ENCODE assay signal across 14 cellular contexts in genomic region chr2:15814406-15814805, GRCh38.
DNase-seq lines count a peak whose midpoint lies in the region; ATAC-seq and TF ChIP-seq lines count a peak whose summit lies in the region.
"Had no signal": no experiment of that assay in that cellular context is flagged by ENCODE, and none has a peak within 500 bp of the region (broad histone marks: within the 10 kb centered on the region; RNA-seq: fewer than 3 reads in every experiment).

No MANE protein-coding gene starts in this region.

- in situ Hi-C loops in brain microvascular endothelial cell (cut with HindIII; ENCODE audit: low pct_ligation_motif_present, low sequenced_read_pairs) = no loop called here

- no peaks in the 10 kb centered on the region for H3K27me3 ChIP-seq in brain microvascular endothelial cell (replicated peaks)
- H3K27me3 ChIP-seq in naive thymus-derived CD4-positive, alpha-beta T cell (ENCODE audit: control insufficient read depth in 2 of 2, insufficient read depth in 2 of 2, low read length in 2 of 2) = no peaks in the 10 kb centered on the region

- H3K4me3 ChIP-seq in brain microvascular endothelial cell (ENCODE audit: low read depth, low read length) = no peak overlapping the region
- H3K4me3 ChIP-seq in naive thymus-derived CD4-positive, alpha-beta T cell (ENCODE audit: low read length) = no peak overlapping the region

- H3K27ac Mint-ChIP-seq in nephron progenitor cell = peak overlapping the region; percentile 98
- no peak overlapping the region for H3K27ac Mint-ChIP-seq in naive thymus-derived CD4-positive, alpha-beta T cell
- H3K27ac Mint-ChIP-seq: B cell; CD4-positive, alpha-beta T cell had no signal

- ATAC-seq in GM21528 (IDR thresholded peaks at IDR 0.05; ENCODE audit: low FRiP score, unreplicated experiment) = no peak
- no peak for ATAC-seq in naive thymus-derived CD4-positive, alpha-beta T cell

- POLR2A ChIA-PET in naive thymus-derived CD4-positive, alpha-beta T cell (lab: Charles Lee) = no interaction called here

- H3K4me1 ChIP-seq in naive thymus-derived CD4-positive, alpha-beta T cell (ENCODE audit: control insufficient read depth in 2 of 2, insufficient read depth in 2 of 2, low read length in 2 of 2) = no peaks in the 10 kb centered on the region

- TF ChIP-seq CTCF in nephron progenitor cell (IDR thresholded peaks at IDR 0.05) = no peak
- TF ChIP-seq CTCF in brain microvascular endothelial cell (IDR thresholded peaks at IDR 0.05; ENCODE audit: low read depth, low read length, missing control alignments) = no peak
- no peak for TF ChIP-seq CTCF in GM20000 (IDR thresholded peaks at IDR 0.05; ENCODE audit: extremely low read depth, missing control alignments)

- H3K9me3 Mint-ChIP-seq in nephron progenitor cell = no peaks in the 10 kb centered on the region
- H3K9me3 Mint-ChIP-seq in naive thymus-derived CD4-positive, alpha-beta T cell = peaks cover 0 to 4% (median 0%) of the 10 kb centered on the region in 11 donors
- H3K9me3 Mint-ChIP-seq: CD4-positive, alpha-beta T cell; H9 had no signal

- intact Hi-C loops in naive thymus-derived CD4-positive, alpha-beta T cell (cut with micrococcal nuclease) = no loop called here

- no peaks in the 10 kb centered on the region for H3K36me3 ChIP-seq in brain microvascular endothelial cell (replicated peaks)
- H3K36me3 ChIP-seq in naive thymus-derived CD4-positive, alpha-beta T cell (ENCODE audit: control insufficient read depth in 2 of 3, insufficient read depth in 3 of 3, low read length in 3 of 3) = no peaks in the 10 kb centered on the region

- H3K9me3 ChIP-seq in naive thymus-derived CD4-positive, alpha-beta T cell (ENCODE audit: control insufficient read depth in 2 of 3, low read length in 3 of 3) = no peaks in the 10 kb centered on the region

- CTCF ChIA-PET in naive thymus-derived CD4-positive, alpha-beta T cell (lab: Charles Lee) = no interaction called here

- H3K27me3 Mint-ChIP-seq in nephron progenitor cell (ENCODE audit: low read depth, poor library complexity) = no peaks in the 10 kb centered on the region
- H3K27me3 Mint-ChIP-seq in naive thymus-derived CD4-positive, alpha-beta T cell = peaks cover 14 to 59% (median 31%) of the 10 kb centered on the region in 5 donors

- DNase-seq in SK-N-DZ (ENCODE audit: low spot score) = peak; percentile 95
- peak; percentile 28 for DNase-seq in kidney tubule cell (ENCODE audit: low spot score)
- no peak for DNase-seq in nephron progenitor cell
- DNase-seq in brain microvascular endothelial cell = no peak
- DNase-seq in naive thymus-derived CD4-positive, alpha-beta T cell = no peak
- DNase-seq in GM20000 (ENCODE audit: low spot score) = no peak
- DNase-seq: C1 segment of cervical spinal cord; CD4-positive, alpha-beta T cell; DMS79; GOT3; H9; IMR-90 had no signal

- peaks cover 100% of the 10 kb centered on the region for H3K4me1 Mint-ChIP-seq in nephron progenitor cell
- H3K4me1 Mint-ChIP-seq in naive thymus-derived CD4-positive, alpha-beta T cell = no peaks in the 10 kb centered on the region
- H3K4me1 Mint-ChIP-seq: B cell had no signal

- H3K27ac ChIP-seq in brain microvascular endothelial cell = no peak overlapping the region
- H3K27ac ChIP-seq in naive thymus-derived CD4-positive, alpha-beta T cell (ENCODE audit: low read depth, low read length) = no peak overlapping the region

- no peak overlapping the region for H3K4me3 Mint-ChIP-seq in nephron progenitor cell
- no peak overlapping the region for H3K4me3 Mint-ChIP-seq in naive thymus-derived CD4-positive, alpha-beta T cell
- H3K4me3 Mint-ChIP-seq: B cell; CD4-positive, alpha-beta T cell; H9 had no signal

- H3K36me3 Mint-ChIP-seq in nephron progenitor cell (ENCODE audit: low read depth) = no peaks in the 10 kb centered on the region
- H3K36me3 Mint-ChIP-seq in naive thymus-derived CD4-positive, alpha-beta T cell = no peaks in the 10 kb centered on the region

Comparison
In these comparisons a context has a peak if more than half of its experiments do, and no peak if none do; other contexts are left out.
1. DNase-seq: peak in SK-N-DZ (single experiment) and kidney tubule cell (single experiment); none in nephron progenitor cell (single experiment), brain microvascular endothelial cell (single experiment), naive thymus-derived CD4-positive, alpha-beta T cell (0 of 9) and GM20000 (single experiment).